ENCODE assay signal across 32 cellular contexts in genomic region chr16:60729052-60729451, GRCh38.
"Had no signal": no experiment of that assay in that cellular context is flagged by ENCODE, and none has a peak within 500 bp of the region (broad histone marks: within the 10 kb centered on the region; RNA-seq: fewer than 3 reads in every experiment).

No MANE protein-coding gene starts in this region.

- H3K4me1 Mint-ChIP-seq: activated CD4-positive, alpha-beta memory T cell treated with anti-CD3 and anti-CD28 coated beads, Interleukin-2, amount 10 ng/mL, durations not matched to agents 7 days and 5 days; activated CD8-positive, alpha-beta memory T cell treated with anti-CD3 and anti-CD28 coated beads, Interleukin-2, amount 10 ng/mL, durations not matched to agents 7 days and 5 days; activated naive CD4-positive, alpha-beta T cell treated with anti-CD3 and anti-CD28 coated beads, Interleukin-2, amount 50 U/mL, for 24 hours had no signal

- H3K27ac ChIP-seq: adrenal gland, breast epithelium, KMS-11, Peyer's patch, WERI-Rb-1 had no signal

- H3K4me3 ChIP-seq: adrenal gland, breast epithelium, MG63, Peyer's patch had no signal

- H3K36me3 Mint-ChIP-seq: activated CD8-positive, alpha-beta memory T cell treated with anti-CD3 and anti-CD28 coated beads, Interleukin-2, amount 10 ng/mL, durations not matched to agents 7 days and 5 days; activated naive CD4-positive, alpha-beta T cell treated with anti-CD3 and anti-CD28 coated beads, Interleukin-2, amount 50 U/mL, for 24 hours had no signal

- H3K4me1 ChIP-seq: adrenal gland, breast epithelium, Peyer's patch had no signal

- H3K27me3 ChIP-seq: adrenal gland, breast epithelium, MG63, Peyer's patch had no signal

- ATAC-seq: activated CD8-positive, alpha-beta memory T cell treated with anti-CD3 and anti-CD28 coated beads, Interleukin-2, amount 10 ng/mL, durations not matched to agents 7 days and 5 days; Right ventricle myocardium inferior; SK-N-SH treated with all-trans-retinoic acid at 6 μM for 48 hours had no signal

- DNase-seq: activated CD4-positive, alpha-beta memory T cell treated with anti-CD3 and anti-CD28 coated beads, Interleukin-2, amount 10 ng/mL, durations not matched to agents 7 days and 5 days; activated CD4-positive, alpha-beta T cell treated with anti-CD3 and anti-CD28 coated beads for 1 hour; activated CD4-positive, alpha-beta T cell treated with anti-CD3 and anti-CD28 coated beads for 48 hours; activated CD4-positive, CD25-positive, alpha-beta regulatory T cell; activated CD8-positive, alpha-beta memory T cell treated with anti-CD3 and anti-CD28 coated beads for 24 hours; activated CD8-positive, alpha-beta memory T cell treated with anti-CD3 and anti-CD28 coated beads, Interleukin-2, amount 10 ng/mL, durations not matched to agents 7 days and 5 days; activated CD8-positive, alpha-beta memory T cell treated with anti-CD3 and anti-CD28 coated beads, Interleukin-2, amount 50 U/mL, for 48 hours; activated gamma-delta T cell; activated naive CD4-positive, alpha-beta T cell treated with Interleukin-2 at 50 U/mL for 16 hours; activated T-cell treated with anti-CD3 and anti-CD28 coated beads, Interleukin-2, amount 50 U/mL, for 1 hour; adrenal gland; MG63; NCI-H1092; NCI-H1436 treated with DMSO at 0.1 percent for 48 hours; NCI-H1694 treated with DMSO at 0.1 percent for 48 hours; NCI-H2029; NCI-H345; NCI-H524 treated with DMSO at 0.1 percent for 48 hours; Peyer's patch; RPMI8226; SIG-M5; SW 1271; T-helper 1 cell; T-helper 2 cell; T-helper 9 cell; WERI-Rb-1 had no signal

- H3K27me3 Mint-ChIP-seq: activated CD4-positive, alpha-beta memory T cell treated with anti-CD3 and anti-CD28 coated beads, Interleukin-2, amount 10 ng/mL, durations not matched to agents 7 days and 5 days; activated CD8-positive, alpha-beta memory T cell treated with anti-CD3 and anti-CD28 coated beads, Interleukin-2, amount 10 ng/mL, durations not matched to agents 7 days and 5 days; activated naive CD4-positive, alpha-beta T cell treated with anti-CD3 and anti-CD28 coated beads, Interleukin-2, amount 50 U/mL, for 24 hours had no signal

- H3K4me3 Mint-ChIP-seq: activated CD4-positive, alpha-beta memory T cell treated with anti-CD3 and anti-CD28 coated beads, Interleukin-2, amount 10 ng/mL, durations not matched to agents 7 days and 5 days; activated CD8-positive, alpha-beta memory T cell treated with anti-CD3 and anti-CD28 coated beads, Interleukin-2, amount 10 ng/mL, durations not matched to agents 7 days and 5 days; activated naive CD4-positive, alpha-beta T cell treated with anti-CD3 and anti-CD28 coated beads, Interleukin-2, amount 50 U/mL, for 24 hours had no signal

- H3K27ac Mint-ChIP-seq: activated CD4-positive, alpha-beta memory T cell treated with anti-CD3 and anti-CD28 coated beads, Interleukin-2, amount 10 ng/mL, durations not matched to agents 7 days and 5 days; activated CD8-positive, alpha-beta memory T cell treated with anti-CD3 and anti-CD28 coated beads, Interleukin-2, amount 10 ng/mL, durations not matched to agents 7 days and 5 days; activated naive CD4-positive, alpha-beta T cell treated with anti-CD3 and anti-CD28 coated beads, Interleukin-2, amount 50 U/mL, for 24 hours; activated T-helper 2 cell treated with anti-CD3 and anti-CD28 coated beads, Interferon-gamma antibody, Interleukin-2, Interleukin-4, amounts not matched to agents 10 μg/mL and 5 μg/mL and 100 μg/mL, durations not matched to agents 14 hours and 24 hours and 36 hours had no signal

- H3K9me3 ChIP-seq: adrenal gland, breast epithelium, MG63, Peyer's patch had no signal

- H3K36me3 ChIP-seq: adrenal gland, breast epithelium, MG63, Peyer's patch, WERI-Rb-1 had no signal

- H3K4me2 ChIP-seq: KMS-11 had no signal

- H3K9ac ChIP-seq: KMS-11 had no signal
